In the genomic region with DNA sequence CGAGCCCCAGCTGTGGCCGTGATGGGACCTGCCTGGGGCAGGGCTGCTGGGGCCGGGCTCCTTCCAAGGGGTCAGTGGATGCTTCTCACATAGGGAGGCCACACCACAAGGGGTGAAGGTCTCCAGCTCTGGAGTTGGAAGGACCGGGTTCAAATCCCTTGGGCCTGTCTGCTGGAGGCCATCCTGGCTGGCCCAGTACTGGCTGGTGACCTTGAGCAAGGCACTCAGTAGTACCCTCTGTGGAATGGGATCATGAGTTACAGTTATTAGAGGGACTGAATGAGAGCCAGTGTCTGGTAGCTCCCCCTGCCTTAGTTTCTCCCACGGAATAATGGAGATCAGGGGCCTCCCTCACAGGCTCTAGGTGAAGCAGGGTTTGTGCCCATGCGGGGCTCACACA, we compare ENCODE assay signal across 2 cellular contexts.
TF ChIP-seq lines count a peak whose summit lies in the region.

No MANE protein-coding gene starts in this region.

TF ChIP-seq in HepG2, 621 proteins besides CTCF, POLR2A, EP300 and RAD21:
- TF ChIP-seq, protein P1, sequence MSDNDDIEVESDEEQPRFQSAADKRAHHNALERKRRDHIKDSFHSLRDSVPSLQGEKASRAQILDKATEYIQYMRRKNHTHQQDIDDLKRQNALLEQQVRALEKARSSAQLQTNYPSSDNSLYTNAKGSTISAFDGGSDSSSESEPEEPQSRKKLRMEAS (IDR thresholded peaks at IDR 0.05), result no peak
- TF ChIP-seq ZNF629 (CRISPR knock-in tag; conservative IDR thresholded peaks at IDR 0.05), result peak; percentile 79

TF ChIP-seq in H1, 55 proteins besides CTCF, POLR2A, EP300 and RAD21:
- TF ChIP-seq RBBP5 (IDR thresholded peaks at IDR 0.05; ENCODE audit: borderline replicate concordance, low read depth, low read length) (no peak), RXRA (IDR thresholded peaks at IDR 0.05; ENCODE audit: insufficient read depth, low read depth, low read length) (no peak), ATF2 (IDR thresholded peaks at IDR 0.05; ENCODE audit: low read length) (no peak), SIX5 (IDR thresholded peaks at IDR 0.05; ENCODE audit: low read depth, low read length) (no peak), BACH1 (IDR thresholded peaks at IDR 0.05; ENCODE audit: low read length) (no peak), RFX5 (IDR thresholded peaks at IDR 0.05; ENCODE audit: borderline replicate concordance, low read depth, low read length) (no peak), SRF (IDR thresholded peaks at IDR 0.05; ENCODE audit: low read depth, low read length) (no peak), KDM4A (IDR thresholded peaks at IDR 0.05; ENCODE audit: low read depth, low read length, severe bottlenecking) (no peak), EGR1 (IDR thresholded peaks at IDR 0.05; ENCODE audit: borderline replicate concordance, low read depth, low read length) (no peak), MAFK (IDR thresholded peaks at IDR 0.05; ENCODE audit: low read depth, low read length) (no peak), SP4 (IDR thresholded peaks at IDR 0.05; ENCODE audit: low read length) (no peak), E2F6 (IDR thresholded peaks at IDR 0.05) (no peak), CEBPB (IDR thresholded peaks at IDR 0.05; ENCODE audit: low read depth, low read length) (no peak), NRF1 (IDR thresholded peaks at IDR 0.05; ENCODE audit: low read depth, low read length) (no peak), SAP30 (IDR thresholded peaks at IDR 0.05; ENCODE audit: insufficient read depth, insufficient replicate concordance, low read length) (no peak), TEAD4 (IDR thresholded peaks at IDR 0.05; ENCODE audit: low read depth, low read length) (no peak)
